ENCODE assay signal across 8 cellular contexts in genomic region chrX:1323315-1323714, GRCh38. TPM values are rescaled to one million over a fixed set of nuclear protein-coding genes. Genes with fewer than 3 reads are reported as not detected.
DNase-seq lines count a peak whose midpoint lies in the region; ATAC-seq and TF ChIP-seq lines count a peak whose summit lies in the region.

No MANE protein-coding gene starts in this region.

- H3K27ac ChIP-seq in brain microvascular endothelial cell (no peak overlapping the region), vagina (no peak overlapping the region)

- no peak overlapping the region for H3K4me3 ChIP-seq in brain microvascular endothelial cell (ENCODE audit: low read depth, low read length)
- H3K4me3 ChIP-seq in vagina = no peak overlapping the region

- H3K9me3 Mint-ChIP-seq in naive B cell = no peaks in the 10 kb centered on the region

- DNase-seq in Caki2 (ENCODE audit: low read depth) (peak; percentile 25), HuH-7 (ENCODE audit: low spot score) (peak; percentile 66), T-helper 1 cell (peak in 4 of 5 donors; percentile 15 to 75 (median 27)), brain microvascular endothelial cell (peak; percentile 17), naive B cell (peak; percentile 60), cerebellum (ENCODE audit: low spot score) (no peak), vagina (ENCODE audit: extremely low spot score in 2 of 2) (no peak)

- no peaks in the 10 kb centered on the region for H3K4me1 ChIP-seq in vagina

- H3K4me1 Mint-ChIP-seq in naive B cell = peaks cover 5 to 16% (median 9%) of the 10 kb centered on the region in 3 donors

- H3K36me3 Mint-ChIP-seq in naive B cell = no peaks in the 10 kb centered on the region

- no peak for TF ChIP-seq POLR2A in vagina (IDR thresholded peaks at IDR 0.05)

- in situ Hi-C loops in Caki2 (cut with HindIII; ENCODE audit: low pct_unique_long_range_greater_than_20kb, low sequenced_read_pairs) = no loop called here
- in situ Hi-C loops in brain microvascular endothelial cell (cut with HindIII; ENCODE audit: low pct_ligation_motif_present, low sequenced_read_pairs) = no loop called here

- peaks cover 0 to 10% (median 4%) of the 10 kb centered on the region in 3 donors for H3K27me3 Mint-ChIP-seq in naive B cell

- intact Hi-C loops in vagina (cut with DNase I) = no loop called here

- H3K27ac Mint-ChIP-seq in naive B cell = peak overlapping the region in 4 of 6 donors; percentile 9 to 91 (median 70)

- no peaks in the 10 kb centered on the region for H3K9me3 ChIP-seq in vagina

- H3K36me3 ChIP-seq in brain microvascular endothelial cell (replicated peaks) = no peaks in the 10 kb centered on the region
- H3K36me3 ChIP-seq in vagina = no peaks in the 10 kb centered on the region

- no peaks in the 10 kb centered on the region for H3K27me3 ChIP-seq in brain microvascular endothelial cell (replicated peaks)
- H3K27me3 ChIP-seq in vagina = no peaks in the 10 kb centered on the region

- ATAC-seq in GM19397 (IDR thresholded peaks at IDR 0.05; ENCODE audit: unreplicated experiment) = peak; percentile 65
- peak; percentile 90 to 93 for ATAC-seq in naive B cell (ENCODE audit: low read depth in 2 of 2)

- peak overlapping the region in 1 of 8 donors; percentile 30 for H3K4me3 Mint-ChIP-seq in naive B cell

- peak; percentile 34 for TF ChIP-seq CTCF in brain microvascular endothelial cell (IDR thresholded peaks at IDR 0.05; ENCODE audit: low read depth, low read length, missing control alignments)
- no peak for TF ChIP-seq CTCF in vagina (IDR thresholded peaks at IDR 0.05)

RNA-seq across cellular contexts. Expression of gene IL3RA, which starts 13.3 kb away (rescaled TPM):
- not detected in 2 replicates for total RNA-seq in Caki2 (2014; rRNA removed; shearing (Covaris generic); ENCODE audit: low replicate concordance)
- polyA plus RNA-seq in naive B cell (ENCODE audit: low read depth in 6 of 6) = 10 to 100 TPM in 2 of 6 donors, 1 to 10 TPM in 4; 4.1 to 33.6 (median 7.5) TPM
- 2.4 TPM for total RNA-seq in cerebellum
- total RNA-seq in vagina = 7.9 TPM

RNA-seq across cellular contexts. Expression of gene CSF2RA, which starts 54.7 kb away (rescaled TPM):
- total RNA-seq in Caki2 (2014; rRNA removed; shearing (Covaris generic); ENCODE audit: low replicate concordance) = 5.6 and 8.9 TPM in 2 replicates
- under 1 TPM in 4 of 6 donors, not detected in 2; 0.27 to 0.68 (median 0.54) TPM for polyA plus RNA-seq in naive B cell (ENCODE audit: low read depth in 6 of 6)
- 4.0 TPM for total RNA-seq in cerebellum
- 1.7 TPM for total RNA-seq in vagina

Comparison
In these comparisons a context has a peak if more than half of its experiments do, and no peak if none do; other contexts are left out.
1. DNase-seq: peak in Caki2 (single experiment), HuH-7 (single experiment), T-helper 1 cell (4 of 5), brain microvascular endothelial cell (single experiment) and naive B cell (single experiment); none in cerebellum (single experiment) and vagina (0 of 2).